ENCODE assay signal across 21 cellular contexts in genomic region chr18:12742453-12742852, GRCh38. TPM values are rescaled to one million over a fixed set of nuclear protein-coding genes. Genes with fewer than 3 reads are reported as not detected.
A peak's percentile ranks its signal among the peaks of the same experiment; 100 is the strongest.
DNase-seq lines count a peak whose midpoint lies in the region; ATAC-seq, FAIRE-seq and TF ChIP-seq lines count a peak whose summit lies in the region.
"Had no signal": no experiment of that assay in that cellular context is flagged by ENCODE, and none has a peak within 500 bp of the region (broad histone marks: within the 10 kb centered on the region; RNA-seq: fewer than 3 reads in every experiment).

No MANE protein-coding gene starts in this region.

- H3K36me3 Mint-ChIP-seq in Calu3 (ENCODE audit: insufficient read depth, unreplicated experiment) (no peaks in the 10 kb centered on the region), chondrocyte (ENCODE audit: low read depth) (no peaks in the 10 kb centered on the region)
- H3K36me3 Mint-ChIP-seq: IgD-negative memory B cell; naive thymus-derived CD8-positive, alpha-beta T cell had no signal

- peaks cover 9% of the 10 kb centered on the region for H3K4me1 Mint-ChIP-seq in Calu3 (ENCODE audit: low read depth, unreplicated experiment)
- peaks cover 7% of the 10 kb centered on the region for H3K4me1 Mint-ChIP-seq in chondrocyte (ENCODE audit: low read depth)
- H3K4me1 Mint-ChIP-seq: activated B cell treated with CpG ODN at 0.5 μM for 24 hours had no signal

- peak; percentile 18 for DNase-seq in Calu3
- DNase-seq in PC-3, result peak; percentile 93
- DNase-seq in chondrocyte (ENCODE audit: low spot score), result no peak
- DNase-seq in keratinocyte (ENCODE audit: low read depth, low spot score), result peak; percentile 86
- no peak for DNase-seq in SK-N-DZ (ENCODE audit: low spot score)
- DNase-seq in cerebellar nuclear complex (lab: John Stamatoyannopoulos, UW), result no peak
- no peak for DNase-seq in DMS 273 treated with DMSO at 0.1 percent for 48 hours (lab: John Stamatoyannopoulos, UW)
- DNase-seq: activated B cell treated with CpG ODN at 0.5 μM for 24 hours; body of pancreas; effector CD4-positive, alpha-beta T cell; lower lobe of right lung; naive thymus-derived CD8-positive, alpha-beta T cell; NCI-H2107; NCI-H774; Peyer's patch; psoas muscle had no signal

- ATAC-seq in PC-3 (peak; percentile 54), HG03469 (IDR thresholded peaks at IDR 0.05; ENCODE audit: unreplicated experiment) (no peak)
- ATAC-seq: body of pancreas; lower lobe of right lung; naive thymus-derived CD8-positive, alpha-beta T cell; psoas muscle had no signal

- H2AFZ ChIP-seq in PC-3 (ENCODE audit: low read length) (no peak overlapping the region), keratinocyte (ENCODE audit: control insufficient read depth, low read length) (no peak overlapping the region)

- TF ChIP-seq CTCF in Calu3 (IDR thresholded peaks at IDR 0.05; ENCODE audit: unreplicated experiment) (no peak), PC-3 (conservative IDR thresholded peaks at IDR 0.05; ENCODE audit: low read depth, low read length) (no peak), chondrocyte (IDR thresholded peaks at IDR 0.05) (no peak), keratinocyte (optimal IDR thresholded peaks at IDR 0.05 in 1 of 3, IDR thresholded peaks at IDR 0.05 in 1 of 3, conservative IDR thresholded peaks at IDR 0.05 in 1 of 3; ENCODE audit: extremely low read depth in 1 of 3, insufficient read depth in 2 of 3, low read length in 3 of 3) (no peak)

- peak overlapping the region; percentile 83 for H3K27ac ChIP-seq in PC-3 (ENCODE audit: low read length)
- peak overlapping the region; percentile 86 for H3K27ac ChIP-seq in keratinocyte (ENCODE audit: control insufficient read depth, insufficient read depth, low read length)
- H3K27ac ChIP-seq: BLaER1 treated with 17β-estradiol and CSF1 and Interleukin-3, amounts not matched to agents 10 nM and 100 nM; body of pancreas; lower lobe of right lung; Peyer's patch; psoas muscle had no signal

- H3K9ac ChIP-seq in PC-3 (ENCODE audit: low read length) (no peak overlapping the region), keratinocyte (ENCODE audit: control insufficient read depth, extremely low read depth, insufficient read depth, low read length) (no peak overlapping the region)
- H3K9ac ChIP-seq: BLaER1 treated with 17β-estradiol and CSF1 and Interleukin-3, amounts not matched to agents 10 nM and 100 nM had no signal

- H3K27me3 Mint-ChIP-seq in Calu3 (ENCODE audit: unreplicated experiment) (no peaks in the 10 kb centered on the region), chondrocyte (ENCODE audit: low read depth) (no peaks in the 10 kb centered on the region)
- H3K27me3 Mint-ChIP-seq: naive thymus-derived CD8-positive, alpha-beta T cell had no signal

- BruUV-seq in Calu3 (replicated peaks; lab: Mats Ljungman, UMichigan) (no TSS peak), PC-3 (replicated peaks; lab: Mats Ljungman, UMichigan) (no TSS peak)

- H3K36me3 ChIP-seq in PC-3 (ENCODE audit: low read depth, low read length) (no peaks in the 10 kb centered on the region), keratinocyte (ENCODE audit: control insufficient read depth in 2 of 2, extremely low read depth in 1 of 2, insufficient read depth in 2 of 2, low read length in 2 of 2) (no peaks in the 10 kb centered on the region)
- H3K36me3 ChIP-seq: BLaER1 treated with 17β-estradiol and CSF1 and Interleukin-3, amounts not matched to agents 10 nM and 100 nM; lower lobe of right lung; Peyer's patch had no signal

- FAIRE-seq in keratinocyte (lab: Jason Lieb, UNC), result peak; percentile 84
- FAIRE-seq: H1 had no signal

- CTCF ChIA-PET in Calu3 (lab: Charles Lee), result interaction anchor here (0.7 to 3.8 kb wide), 3 partner anchors 26 to 192 kb away, joined by 3 to 26 read pairs (median 3); no protein-coding TSS in a partner anchor
- CTCF ChIA-PET in PC-3 (lab: Charles Lee), result interaction anchor here (0.6 kb wide), 1 partner anchor 192 kb away, joined by 4 read pairs; no protein-coding TSS in a partner anchor

- intact Hi-C loops in Calu3 (cut with micrococcal nuclease; ENCODE audit: unreplicated experiment) (no loop called here), PC-3 (cut with micrococcal nuclease) (loop anchor here (5.0 kb wide), 2 partner anchors 95 to 350 kb away; no protein-coding TSS in a partner anchor)

- H3K4me3 Mint-ChIP-seq in Calu3 (ENCODE audit: low read depth, unreplicated experiment) (no peak overlapping the region), chondrocyte (ENCODE audit: unreplicated experiment) (no peak overlapping the region)
- H3K4me3 Mint-ChIP-seq: activated B cell treated with CpG ODN at 0.5 μM for 24 hours; IgD-negative memory B cell; naive thymus-derived CD8-positive, alpha-beta T cell; T-helper 1 cell treated with Interleukin-12 subunit alpha and Interleukin-12 subunit beta and Interleukin-4 antibody, amounts not matched to agents 30 μg/mL and 1 μg/mL, for 36 hours had no signal

- H3K27ac Mint-ChIP-seq in Calu3 (ENCODE audit: unreplicated experiment), result no peak overlapping the region
- H3K27ac Mint-ChIP-seq in chondrocyte (ENCODE audit: unreplicated experiment), result peak overlapping the region; percentile 45
- H3K27ac Mint-ChIP-seq: activated B cell treated with CpG ODN at 0.5 μM for 24 hours; IgD-negative memory B cell; naive thymus-derived CD8-positive, alpha-beta T cell; T-helper 1 cell treated with Interleukin-12 subunit alpha and Interleukin-12 subunit beta and Interleukin-4 antibody, amounts not matched to agents 30 μg/mL and 1 μg/mL, for 36 hours had no signal

- peaks cover 27% of the 10 kb centered on the region for H3K4me1 ChIP-seq in PC-3 (ENCODE audit: insufficient read depth, low read length)
- H3K4me1 ChIP-seq in keratinocyte (ENCODE audit: control insufficient read depth, extremely low read depth, insufficient read depth, low read length), result peaks cover 32% of the 10 kb centered on the region
- H3K4me1 ChIP-seq: body of pancreas, lower lobe of right lung, Peyer's patch, psoas muscle had no signal

- POLR2A ChIA-PET in PC-3 (lab: Charles Lee; ENCODE audit: unreplicated experiment), result interaction anchor here (0.6 kb wide), 1 partner anchor 282 kb away, joined by 5 read pairs; no protein-coding TSS in a partner anchor

- dilution Hi-C loops in keratinocyte (cut with MboI; ENCODE audit: extremely low pct_ligation_motif_present, low sequenced_read_pairs), result loop anchor here (25.0 kb wide), 1 partner anchor 170 kb away; no protein-coding TSS in a partner anchor

- peaks cover 7% of the 10 kb centered on the region for H3F3A ChIP-seq in PC-3 (ENCODE audit: low read length, unreplicated experiment)

- no peaks in the 10 kb centered on the region for H3K9me3 ChIP-seq in PC-3 (ENCODE audit: low read length)
- no peaks in the 10 kb centered on the region for H3K9me3 ChIP-seq in keratinocyte (ENCODE audit: control insufficient read depth, low read depth, low read length)
- H3K9me3 ChIP-seq: body of pancreas, lower lobe of right lung, Peyer's patch, psoas muscle had no signal

- H3K4me3 ChIP-seq in PC-3 (ENCODE audit: low read length), result no peak overlapping the region
- no peak overlapping the region for H3K4me3 ChIP-seq in keratinocyte (ENCODE audit: control insufficient read depth in 2 of 3, extremely low read depth in 1 of 3, insufficient read depth in 2 of 3, low read depth in 1 of 3, low read length in 3 of 3)
- H3K4me3 ChIP-seq: BLaER1 treated with 17β-estradiol and CSF1 and Interleukin-3, amounts not matched to agents 10 nM and 100 nM; body of pancreas; lower lobe of right lung; Peyer's patch; psoas muscle had no signal

- H3K27me3 ChIP-seq in PC-3 (ENCODE audit: low read length) (no peaks in the 10 kb centered on the region), keratinocyte (ENCODE audit: control insufficient read depth, extremely low read depth, insufficient read depth, low read length) (no peaks in the 10 kb centered on the region)
- H3K27me3 ChIP-seq: BLaER1 treated with 17β-estradiol and CSF1 and Interleukin-3, amounts not matched to agents 10 nM and 100 nM; body of pancreas; Peyer's patch had no signal

- H3K9me3 Mint-ChIP-seq in Calu3 (ENCODE audit: low read depth, unreplicated experiment) (no peaks in the 10 kb centered on the region), chondrocyte (ENCODE audit: low read depth) (no peaks in the 10 kb centered on the region)
- H3K9me3 Mint-ChIP-seq: activated B cell treated with CpG ODN at 0.5 μM for 24 hours; IgD-negative memory B cell; naive thymus-derived CD8-positive, alpha-beta T cell; T-helper 1 cell treated with Interleukin-12 subunit alpha and Interleukin-12 subunit beta and Interleukin-4 antibody, amounts not matched to agents 30 μg/mL and 1 μg/mL, for 36 hours had no signal

- H3K9me2 ChIP-seq in PC-3 (replicated peaks; ENCODE audit: low read length), result no peaks in the 10 kb centered on the region

- no peaks in the 10 kb centered on the region for H3K79me2 ChIP-seq in PC-3 (ENCODE audit: low read length)
- H3K79me2 ChIP-seq in keratinocyte (ENCODE audit: control insufficient read depth, insufficient read depth, low read length), result no peaks in the 10 kb centered on the region

- no peaks in the 10 kb centered on the region for H3K9me1 ChIP-seq in keratinocyte (ENCODE audit: control insufficient read depth, extremely low read depth, insufficient read depth, low read length)

- H4K20me1 ChIP-seq in PC-3 (ENCODE audit: low read length) (no peaks in the 10 kb centered on the region), keratinocyte (ENCODE audit: control insufficient read depth, extremely low read depth, insufficient read depth, low read length) (no peaks in the 10 kb centered on the region)
- H4K20me1 ChIP-seq: BLaER1 treated with 17β-estradiol and CSF1 and Interleukin-3, amounts not matched to agents 10 nM and 100 nM had no signal

- H3K4me2 ChIP-seq in PC-3 (ENCODE audit: low read length) (peak overlapping the region; percentile 20), keratinocyte (ENCODE audit: control insufficient read depth, extremely low read depth, insufficient read depth, low read depth, low read length) (peak overlapping the region; percentile 27)

RNA-seq across cellular contexts. Expression of gene PSMG2, which starts 39.6 kb away (rescaled TPM):
- 78.6 and 89.6 TPM in 2 replicates for total RNA-seq in Calu3 (2022)
- total RNA-seq in PC-3 (2014; rRNA removed), result 78.2 and 93.6 TPM in 2 replicates
- total RNA-seq in chondrocyte, result 44.4 to 48.8 TPM (median 48.7 TPM) in 3 replicates
- polyA plus RNA-seq in keratinocyte, result 40.0 to 69.3 TPM (median 50.7 TPM) in 3 replicates
- 4.0 TPM for polyA plus RNA-seq in keratinocyte (2011; ENCODE audit: low read depth)
- polyA plus RNA-seq in keratinocyte (2011; cell fraction: cytosol; rRNA removed), result 43.4 and 74.3 TPM in 2 replicates
- polyA plus RNA-seq in keratinocyte (2011; cell fraction: nucleus; rRNA removed), result 29.5 and 36.2 TPM in 2 replicates
- 54.3 and 56.5 TPM in 2 replicates for polyA plus RNA-seq in keratinocyte (2012; ENCODE audit: low replicate concordance)
- 25.7 to 41.6 TPM (median 29.7 TPM) in 3 replicates for polyA minus RNA-seq in keratinocyte
- 34.1 TPM for polyA minus RNA-seq in keratinocyte (2011; cell fraction: cytosol; rRNA and poly(A)+ RNA removed)
- 6.5 and 11.8 TPM in 2 replicates for polyA minus RNA-seq in keratinocyte (2011; cell fraction: nucleus; rRNA and poly(A)+ RNA removed)
- 108 and 142 TPM in 2 replicates for polyA plus RNA-seq in SK-N-DZ (2014; cell fraction: cytosol; rRNA removed)
- polyA plus RNA-seq in SK-N-DZ (2014; cell fraction: nucleus; rRNA removed), result 101 and 113 TPM in 2 replicates

RNA-seq across cellular contexts. Expression of gene CEP76, which starts 39.9 kb away (rescaled TPM):
- 10.1 and 12.7 TPM in 2 replicates for total RNA-seq in Calu3 (2022)
- 13.5 and 25.1 TPM in 2 replicates for total RNA-seq in PC-3 (2014; rRNA removed)
- total RNA-seq in chondrocyte, result 5.2 to 6.8 TPM (median 5.8 TPM) in 3 replicates
- polyA plus RNA-seq in keratinocyte, result 7.5 to 10.7 TPM (median 8.3 TPM) in 3 replicates
- polyA plus RNA-seq in keratinocyte (2011; ENCODE audit: low read depth), result 12.5 TPM
- 5.2 and 9.9 TPM in 2 replicates for polyA plus RNA-seq in keratinocyte (2011; cell fraction: cytosol; rRNA removed)
- polyA plus RNA-seq in keratinocyte (2011; cell fraction: nucleus; rRNA removed), result 10.3 and 12.0 TPM in 2 replicates
- polyA plus RNA-seq in keratinocyte (2012; ENCODE audit: low replicate concordance), result 5.0 and 9.5 TPM in 2 replicates
- 9.1 to 11.2 TPM (median 11.2 TPM) in 3 replicates for polyA minus RNA-seq in keratinocyte
- polyA minus RNA-seq in keratinocyte (2011; cell fraction: cytosol; rRNA and poly(A)+ RNA removed), result 7.1 TPM
- 5.0 and 13.7 TPM in 2 replicates for polyA minus RNA-seq in keratinocyte (2011; cell fraction: nucleus; rRNA and poly(A)+ RNA removed)
- polyA plus RNA-seq in SK-N-DZ (2014; cell fraction: cytosol; rRNA removed), result 27.8 and 32.1 TPM in 2 replicates
- polyA plus RNA-seq in SK-N-DZ (2014; cell fraction: nucleus; rRNA removed), result 39.9 and 40.3 TPM in 2 replicates

Comparison
In these comparisons a context has a peak if more than half of its experiments do, and no peak if none do; other contexts are left out.
1. DNase-seq: peak in Calu3 (single experiment), PC-3 (single experiment) and keratinocyte (single experiment); none in chondrocyte (single experiment), SK-N-DZ (single experiment), cerebellar nuclear complex (0 of 2) and DMS 273 treated with DMSO at 0.1 percent for 48 hours (single experiment).